Comparison of ENCODE assay signal across 11 cellular contexts in the genomic region with DNA sequence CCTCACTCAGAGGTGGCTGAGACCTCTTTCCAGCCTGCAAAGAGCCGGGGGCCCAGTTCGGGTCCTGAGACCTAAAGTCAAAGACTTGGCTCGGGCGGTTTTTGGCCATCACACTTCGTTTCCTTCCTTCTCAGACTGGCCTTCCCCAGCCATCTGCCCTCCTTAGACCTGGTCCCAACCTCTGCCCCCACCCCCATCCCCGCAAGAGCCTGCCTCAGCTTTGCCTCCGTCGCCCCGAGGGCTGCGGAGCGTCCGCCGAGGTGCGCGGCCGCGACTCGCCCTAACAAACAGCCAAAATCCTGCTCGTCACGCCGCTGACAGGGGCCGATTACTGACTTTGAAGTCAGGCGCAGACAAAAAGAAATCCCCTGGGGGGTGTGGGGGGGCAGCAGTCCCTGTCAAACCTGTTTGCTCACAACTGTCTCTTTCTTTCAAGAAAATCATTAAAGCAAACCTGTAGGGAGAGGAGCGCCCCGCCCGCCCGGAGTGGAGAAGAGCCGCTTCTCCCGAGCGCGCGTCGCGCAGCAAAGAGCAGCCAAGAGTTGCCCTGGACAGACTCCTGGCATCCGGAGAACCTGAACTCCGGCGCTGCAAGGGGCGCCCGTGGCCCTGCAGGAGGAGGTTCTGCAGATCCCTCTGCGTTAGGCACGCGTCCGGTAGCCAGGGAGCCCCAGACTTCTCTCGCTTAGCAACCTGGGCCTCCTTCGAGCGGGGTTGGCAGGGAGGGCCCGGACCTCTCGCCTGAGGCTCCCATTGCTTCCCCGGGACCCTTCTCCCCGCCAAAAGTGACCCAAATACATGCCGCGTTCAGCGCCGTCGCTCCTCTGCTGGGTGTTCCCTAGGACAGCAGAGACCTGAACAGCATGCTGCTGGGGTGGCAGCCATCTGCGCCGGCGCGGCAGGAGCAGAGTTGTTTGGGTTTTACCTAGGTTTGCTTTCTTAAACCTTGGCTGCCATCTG. TPM values are rescaled to one million over a fixed set of nuclear protein-coding genes. Genes with fewer than 3 reads are reported as not detected.
DNase-seq lines count a peak whose midpoint lies in the region; ATAC-seq, FAIRE-seq and TF ChIP-seq lines count a peak whose summit lies in the region.
"Had no signal": no experiment of that assay in that cellular context is flagged by ENCODE, and none has a peak within 500 bp of the region (broad histone marks: within the 10 kb centered on the region; RNA-seq: fewer than 3 reads in every experiment).

No MANE protein-coding gene starts in this region.

- POLR2A ChIA-PET in AG04450 (lab: Yijun Ruan, JAX): no interaction called here

- H3K27ac ChIP-seq in AG04450 (ENCODE audit: low read depth, low read length) (no peak overlapping the region), HUES48 (ENCODE audit: low read depth, low read length) (no peak overlapping the region), esophagus squamous epithelium (no peak overlapping the region), body of pancreas (no peak overlapping the region)
- H3K27ac ChIP-seq: SJCRH30 had no signal

- FAIRE-seq in RCC 7860 (lab: Jason Lieb, UNC): no peak

- DNase-seq in AG04450 (ENCODE audit: low read depth, low spot score) (no peak), esophagus squamous epithelium (lab: John Stamatoyannopoulos, UW) (no peak), body of pancreas (no peak), RCC 7860 (ENCODE audit: low spot score) (no peak), hippocampal formation (lab: John Stamatoyannopoulos, UW) (no peak)
- DNase-seq: DND-41, SJCRH30 had no signal

- H3K27me3 ChIP-seq in AG04450 (ENCODE audit: control insufficient read depth, insufficient read depth, low read length) (peaks cover 89% of the 10 kb centered on the region), HUES48 (ENCODE audit: control insufficient read depth, insufficient read depth, low read length) (peaks cover 100% of the 10 kb centered on the region), esophagus squamous epithelium (peaks cover 45 to 100% (median 67%) of the 10 kb centered on the region in 4 donors), neuron (ENCODE audit: insufficient read depth, low read length) (peaks cover 99% of the 10 kb centered on the region), body of pancreas (peaks cover 0 to 78% of the 10 kb centered on the region in 2 donors)

- no peak overlapping the region for H3K9ac ChIP-seq in HUES48 (ENCODE audit: low read depth, low read length)

- no peaks in the 10 kb centered on the region for H3K36me3 ChIP-seq in HUES48 (ENCODE audit: control insufficient read depth, insufficient read depth, low read length)
- H3K36me3 ChIP-seq in esophagus squamous epithelium: no peaks in the 10 kb centered on the region
- no peaks in the 10 kb centered on the region for H3K36me3 ChIP-seq in neuron (ENCODE audit: insufficient read depth, low read length)
- H3K36me3 ChIP-seq in body of pancreas (replicated peaks in 1 of 2; ENCODE audit: insufficient read depth in 1 of 2, low read depth in 2 of 2): no peaks in the 10 kb centered on the region
- H3K36me3 ChIP-seq: SJCRH30 had no signal

- ATAC-seq in GM18517 (IDR thresholded peaks at IDR 0.05; ENCODE audit: unreplicated experiment) (no peak), body of pancreas (no peak)

- H3K9me3 ChIP-seq in AG04450 (ENCODE audit: control insufficient read depth, insufficient read depth, low read length): peaks cover 16% of the 10 kb centered on the region; the same call in 1 of the 2 replicates
- H3K9me3 ChIP-seq in HUES48 (ENCODE audit: control insufficient read depth, insufficient read depth, low read length): no peaks in the 10 kb centered on the region
- no peaks in the 10 kb centered on the region for H3K9me3 ChIP-seq in esophagus squamous epithelium
- peaks cover 2% of the 10 kb centered on the region for H3K9me3 ChIP-seq in neuron (ENCODE audit: low read length)
- H3K9me3 ChIP-seq in body of pancreas: no peaks in the 10 kb centered on the region
- H3K9me3 ChIP-seq: SJCRH30 had no signal

- WGBS in esophagus squamous epithelium, 2 donors: 0 to 2% methylated on average over 9 to 30 of the region's 59 CpGs
- 2 to 3% methylated on average over 42 to 59 of the region's 59 CpGs for WGBS in body of pancreas, 2 donors

- CTCF ChIA-PET in AG04450 (lab: Charles Lee): no interaction called here

- TF ChIP-seq CTCF in AG04450 (IDR thresholded peaks at IDR 0.05; ENCODE audit: low read depth, low read length) (no peak), esophagus squamous epithelium (IDR thresholded peaks at IDR 0.05) (no peak), body of pancreas (IDR thresholded peaks at IDR 0.05) (no peak)

- H3K4me1 ChIP-seq in HUES48 (ENCODE audit: control insufficient read depth, insufficient read depth, low read length) (peaks cover 82% of the 10 kb centered on the region), esophagus squamous epithelium (peaks cover 33 to 78% (median 45%) of the 10 kb centered on the region in 3 donors), neuron (ENCODE audit: insufficient read depth, low read length) (peaks cover 20% of the 10 kb centered on the region), body of pancreas (peaks cover 72% of the 10 kb centered on the region)
- H3K4me1 ChIP-seq: SJCRH30 had no signal

- H3K4me3 ChIP-seq in AG04450 (ENCODE audit: low read depth, low read length) (peak overlapping the region; percentile 29; the same call in 1 of the 2 replicates), HUES48 (ENCODE audit: low read depth, low read length) (peak overlapping the region; percentile 48), esophagus squamous epithelium (peak overlapping the region; percentile 10 to 61 (median 43)), neuron (ENCODE audit: low read length) (no peak overlapping the region), body of pancreas (peak overlapping the region in 1 of 2 donors; percentile 21)
- H3K4me3 ChIP-seq: SJCRH30 had no signal

- H2AFZ ChIP-seq in neuron (ENCODE audit: low read depth, low read length): peak overlapping the region; percentile 5

- TF ChIP-seq POLR2A in esophagus squamous epithelium (IDR thresholded peaks at IDR 0.05) (no peak), body of pancreas (IDR thresholded peaks at IDR 0.05) (no peak)

- intact Hi-C loops in esophagus squamous epithelium (cut with DNase I): no loop called here
- intact Hi-C loops in body of pancreas (cut with DNase I): no loop called here

RNA-seq across cellular contexts. Expression of gene SOX14, which starts 4.5 kb away (rescaled TPM):
- polyA plus RNA-seq in AG04450 (2011; rRNA removed): not detected in 2 replicates
- polyA minus RNA-seq in AG04450 (2011; rRNA and poly(A)+ RNA removed): not detected in 2 replicates
- total RNA-seq in esophagus squamous epithelium (not detected), body of pancreas (not detected)
- total RNA-seq: myocyte, SJCRH30 had no signal
